In the genomic region with DNA sequence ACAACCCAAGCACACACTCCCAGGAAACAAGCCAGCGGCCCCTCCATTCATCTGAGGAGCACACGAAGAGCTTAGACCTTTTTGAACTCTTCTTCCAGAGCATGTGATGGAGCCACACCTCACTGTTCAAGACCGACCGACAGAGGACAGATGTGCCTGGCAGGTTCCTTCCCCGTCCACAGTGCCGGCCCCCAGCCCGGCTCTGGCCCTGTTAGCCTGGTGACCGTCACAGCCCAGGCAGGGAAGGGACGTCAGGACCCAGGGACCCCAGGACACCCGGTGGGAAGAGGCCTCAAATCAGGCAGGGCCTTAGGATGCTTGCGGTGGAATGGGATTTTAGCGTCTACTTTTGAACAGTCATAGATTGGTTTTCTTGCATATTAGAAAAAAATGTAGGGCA, we compare ENCODE assay signal across 27 cellular contexts.
DNase-seq lines count a peak whose midpoint lies in the region; ATAC-seq, FAIRE-seq and TF ChIP-seq lines count a peak whose summit lies in the region.
"Had no signal": no experiment of that assay in that cellular context is flagged by ENCODE, and none has a peak within 500 bp of the region (broad histone marks: within the 10 kb centered on the region; RNA-seq: fewer than 3 reads in every experiment).

No MANE protein-coding gene starts in this region.

- H4K8ac ChIP-seq in neuronal stem cell (ENCODE audit: low read depth, low read length) = no peak overlapping the region

- DNase-seq in right cardiac atrium = peak in 2 of 3 donors; percentile 41 to 55
- no peak for DNase-seq in Right ventricle myocardium superior
- no peak for DNase-seq in K562 (ENCODE audit: extremely low read depth in 1 of 4, low spot score in 3 of 4)
- no peak for DNase-seq in neuronal stem cell (ENCODE audit: low spot score)
- DNase-seq in small intestine = no peak
- no peak for DNase-seq in NCI-H2081 (lab: John Stamatoyannopoulos, UW)
- DNase-seq: Calu3, DMS79 treated with DMSO at 0.1 percent for 48 hours, GF-D8, HCEC 1CT, MV-4-11, NCI-H1105, NCI-H1436 treated with DMSO at 0.1 percent for 48 hours, NCI-H187 treated with DMSO at 0.1 percent for 48 hours, NCI-H2107, NCI-H446, NCI-H524 treated with DMSO at 0.1 percent for 48 hours, NCI-H774, PC-3, SHP77 treated with DMSO at 0.1 percent for 48 hours had no signal

- POLR2A ChIA-PET in K562 (lab: Yijun Ruan, JAX) = no interaction called here

- ATAC-seq in right cardiac atrium (no peak), Right ventricle myocardium superior (ENCODE audit: poor library complexity) (no peak), K562 (no peak), HG02571 (IDR thresholded peaks at IDR 0.05; ENCODE audit: unreplicated experiment) (no peak)
- ATAC-seq: HepG2, PC-3 had no signal

- no peak for TF ChIP-seq RAD21 in K562 (CRISPR knock-in tag; conservative IDR thresholded peaks at IDR 0.05 in 1 of 2, IDR thresholded peaks at IDR 0.05 in 1 of 2)

- H2AFZ ChIP-seq in K562 (ENCODE audit: low read depth, low read length) (no peak overlapping the region), neuronal stem cell (ENCODE audit: low read length) (no peak overlapping the region)

- in situ Hi-C loops in K562 (cut with MboI) = no loop called here

- no peak overlapping the region for H2BK5ac ChIP-seq in neuronal stem cell (ENCODE audit: low read length)

- H3K27me3 ChIP-seq in right cardiac atrium (ENCODE audit: control insufficient read depth, insufficient read depth) = no peaks in the 10 kb centered on the region
- H3K27me3 ChIP-seq in K562 (ENCODE audit: control insufficient read depth in 2 of 2, insufficient read depth in 2 of 2, low read length in 2 of 2) = peaks cover 41 to 91% of the 10 kb centered on the region in 2 experiments; a peak in 4 of 5 replicates
- no peaks in the 10 kb centered on the region for H3K27me3 ChIP-seq in neuronal stem cell (ENCODE audit: control insufficient read depth in 3 of 3, insufficient read depth in 3 of 3, low read depth in 1 of 3, low read length in 3 of 3)
- no peaks in the 10 kb centered on the region for H3K27me3 ChIP-seq in small intestine (ENCODE audit: control insufficient read depth in 2 of 2, insufficient read depth in 2 of 2, low read length in 2 of 2)

- H3K4me1 ChIP-seq in right cardiac atrium (ENCODE audit: control insufficient read depth, insufficient read depth, low read length) (peaks cover 2% of the 10 kb centered on the region), K562 (replicated peaks in 1 of 2; ENCODE audit: control insufficient read depth in 2 of 2, insufficient read depth in 2 of 2, low read length in 2 of 2) (peaks cover 0 to 39% of the 10 kb centered on the region in 2 experiments; a peak in 2 of 5 replicates), neuronal stem cell (ENCODE audit: control insufficient read depth in 2 of 2, insufficient read depth in 1 of 2, low read depth in 1 of 2, low read length in 2 of 2) (peaks cover 3 to 22% of the 10 kb centered on the region in 2 donors), small intestine (ENCODE audit: control insufficient read depth in 2 of 2, insufficient read depth in 1 of 2, low read depth in 1 of 2, low read length in 1 of 2) (no peaks in the 10 kb centered on the region)

- H3K18ac ChIP-seq in neuronal stem cell (ENCODE audit: low read length) = peak overlapping the region; percentile 31

- TF ChIP-seq POLR2A in K562 (conservative IDR thresholded peaks at IDR 0.05) = no peak

- H3K9me3 ChIP-seq in right cardiac atrium (ENCODE audit: control insufficient read depth, low read length) = no peaks in the 10 kb centered on the region
- no peaks in the 10 kb centered on the region for H3K9me3 ChIP-seq in K562 (replicated peaks; ENCODE audit: control insufficient read depth, insufficient read depth, low read depth, low read length)
- peaks cover 0 to 2% of the 10 kb centered on the region in 2 donors for H3K9me3 ChIP-seq in neuronal stem cell (replicated peaks in 1 of 2; ENCODE audit: control insufficient read depth in 2 of 2, insufficient read depth in 1 of 2, low read depth in 1 of 2, low read length in 2 of 2)
- H3K9me3 ChIP-seq in small intestine (ENCODE audit: control insufficient read depth, low read depth) = no peaks in the 10 kb centered on the region

- no peak overlapping the region for H3K4ac ChIP-seq in neuronal stem cell (ENCODE audit: low read length)

- intact Hi-C loops in right cardiac atrium (cut with DNase I) = loop anchor here in 1 of 4 donors (10.0 kb wide), 1 partner anchor 297 kb away; no protein-coding TSS in a partner anchor
- intact Hi-C loops in Right ventricle myocardium superior (cut with DNase I) = no loop called here
- intact Hi-C loops in K562 (cut with micrococcal nuclease) = no loop called here

- TF ChIP-seq EP300 in K562 (IDR thresholded peaks at IDR 0.05; ENCODE audit: low read length) = no peak

- no peak for TF ChIP-seq CTCF in K562 (IDR thresholded peaks at IDR 0.05 in 2 of 3, conservative IDR thresholded peaks at IDR 0.05 in 1 of 3; ENCODE audit: insufficient read depth in 2 of 3, low read depth in 1 of 3, low read length in 3 of 3)

- H4K20me1 ChIP-seq in K562 (replicated peaks; ENCODE audit: control insufficient read depth, insufficient read depth, low read length) = 0 out of 2 replicates have a peak, but pooled peaks cover 5% of the 10 kb centered on the region

- FAIRE-seq in K562 (lab: Jason Lieb, UNC) = peak; percentile 23
- FAIRE-seq in small intestine (lab: Jason Lieb, UNC) = no peak
- FAIRE-seq: A204.1, GM12892, GM19239, H1, HepG2 had no signal

- H3K4me3 ChIP-seq in right cardiac atrium (ENCODE audit: low read length) (no peak overlapping the region), K562 (no peak overlapping the region), neuronal stem cell (ENCODE audit: low read length in 2 of 2) (no peak overlapping the region), small intestine (ENCODE audit: low read depth in 1 of 2, low read length in 2 of 2) (no peak overlapping the region)
- H3K4me3 ChIP-seq: SK-N-MC had no signal

- no peak overlapping the region for H4K91ac ChIP-seq in neuronal stem cell (ENCODE audit: low read depth, low read length, poor library complexity)

- H3K79me1 ChIP-seq in neuronal stem cell (ENCODE audit: low read depth, low read length) = no peaks in the 10 kb centered on the region

- no peak overlapping the region for H3K14ac ChIP-seq in neuronal stem cell (ENCODE audit: low read length)

- CTCF ChIA-PET in K562 (lab: Yijun Ruan, JAX; ENCODE audit: low intra/inter-chr PET ratio) = no interaction called here

- peak overlapping the region; percentile 25 for H2BK120ac ChIP-seq in neuronal stem cell (ENCODE audit: low read depth, low read length)

- H3K9ac ChIP-seq in K562 (ENCODE audit: insufficient read depth in 1 of 2, low read depth in 2 of 2, low read length in 2 of 2) (no peak overlapping the region), neuronal stem cell (ENCODE audit: low read depth, low read length, poor library complexity) (no peak overlapping the region)

- H2BK12ac ChIP-seq in neuronal stem cell (ENCODE audit: low read length) = no peak overlapping the region

- H3K79me2 ChIP-seq in K562 (ENCODE audit: control insufficient read depth, insufficient read depth, low read length) = no peaks in the 10 kb centered on the region

- no peak overlapping the region for H3K4me2 ChIP-seq in K562 (ENCODE audit: insufficient read depth, low read length)
- no peak overlapping the region for H3K4me2 ChIP-seq in neuronal stem cell (ENCODE audit: insufficient read depth, low read length, poor library complexity, severe bottlenecking)

- H2AK5ac ChIP-seq in neuronal stem cell (ENCODE audit: low read depth, low read length) = peak overlapping the region; percentile 89

- WGBS in right cardiac atrium = 97% methylated on average over 12 of the region's 12 CpGs
- 14% methylated on average over 12 of the region's 12 CpGs for WGBS in K562 (ENCODE audit: insufficient coverage, low coverage, missing lambda C conversion rate)
- WGBS in neuronal stem cell (ENCODE audit: extremely low coverage in 2 of 2, insufficient read length in 2 of 2, insufficient replicate concordance in 1 of 2), 2 donors = no CpG with 5 or more reads among the region's 12 CpGs
- 87 to 93% (median 92%) methylated on average over 12 of the region's 12 CpGs for WGBS in small intestine, 3 donors

- no peaks in the 10 kb centered on the region for H3K9me1 ChIP-seq in K562 (ENCODE audit: control insufficient read depth, insufficient read depth, low read length)

- peak overlapping the region; percentile 93 for H2BK15ac ChIP-seq in neuronal stem cell (ENCODE audit: low read length)

- no TSS peak for BruUV-seq in K562 (replicated peaks; lab: Mats Ljungman, UMichigan)

- H3K23ac ChIP-seq in neuronal stem cell (ENCODE audit: low read depth, low read length, poor library complexity) = no peak overlapping the region

- no peak overlapping the region for H3K27ac ChIP-seq in right cardiac atrium (ENCODE audit: low read length)
- no peak overlapping the region for H3K27ac ChIP-seq in K562 (ENCODE audit: extremely low read depth, low read depth, low read length)
- no peak overlapping the region for H3K27ac ChIP-seq in neuronal stem cell (replicated peaks; ENCODE audit: low read length)
- H3K27ac ChIP-seq in small intestine (ENCODE audit: low read depth in 1 of 2, low read length in 1 of 2) = no peak overlapping the region
- H3K27ac ChIP-seq: SK-N-MC had no signal

- H3K36me3 ChIP-seq in K562 (ENCODE audit: control insufficient read depth, insufficient read depth, low read length) (no peaks in the 10 kb centered on the region), neuronal stem cell (replicated peaks in 1 of 2; ENCODE audit: control insufficient read depth in 2 of 2, insufficient read depth in 2 of 2, low read length in 2 of 2) (no peaks in the 10 kb centered on the region), small intestine (ENCODE audit: control insufficient read depth in 2 of 2, insufficient read depth in 2 of 2, low read length in 2 of 2) (no peaks in the 10 kb centered on the region)

TF ChIP-seq in K562, 482 proteins besides CTCF, POLR2A, EP300 and RAD21 (continues in another document):
- TF ChIP-seq SMAD3 (CRISPR knock-in tag; conservative IDR thresholded peaks at IDR 0.05) (no peak), TAF15 (IDR thresholded peaks at IDR 0.05; ENCODE audit: low read depth, low read length) (no peak), DDX20 (tag; IDR thresholded peaks at IDR 0.05; ENCODE audit: low read depth) (no peak), BRCA1 (IDR thresholded peaks at IDR 0.05) (no peak), BRCA1 (CRISPR knock-in tag; IDR thresholded peaks at IDR 0.05) (no peak), HDAC1 (IDR thresholded peaks at IDR 0.05) (no peak)

Comparison
In these comparisons a context has a peak if more than half of its experiments do, and no peak if none do; other contexts are left out.
1. DNase-seq: peak in right cardiac atrium (2 of 3); none in Right ventricle myocardium superior (single experiment), K562 (0 of 4), neuronal stem cell (single experiment), small intestine (single experiment) and NCI-H2081 (0 of 2).